9 cellular contexts compared by ENCODE assay signal in genomic region chr22:50672471-50673230, GRCh38. TPM values are rescaled to one million over a fixed set of nuclear protein-coding genes. Genes with fewer than 3 reads are reported as not detected.
DNase-seq lines count a peak whose midpoint lies in the region; ATAC-seq and TF ChIP-seq lines count a peak whose summit lies in the region.
"Had no signal": no experiment of that assay in that cellular context is flagged by ENCODE, and none has a peak within 500 bp of the region (broad histone marks: within the 10 kb centered on the region; RNA-seq: fewer than 3 reads in every experiment).

TSS of gene SHANK3 (plus strand) at chr22:50672823.

- POLR2A ChIA-PET in activated CD4-positive, alpha-beta T cell treated with anti-CD3 and anti-CD28 coated beads for 36 hours (lab: Charles Lee), result no interaction called here
- POLR2A ChIA-PET in activated CD4-positive, alpha-beta T cell treated with anti-CD3 and anti-CD28 coated beads, Interleukin-2, amount 10 ng/mL, durations not matched to agents 7 days and 5 days (lab: Charles Lee), result no interaction called here

- intact Hi-C loops in activated CD4-positive, alpha-beta T cell treated with anti-CD3 and anti-CD28 coated beads for 36 hours (cut with DNase I, micrococcal nuclease), result loop anchor here in 1 of 2 experiments (5.0 kb wide), 1 partner anchor 45 kb away; the partner anchor contains the start of gene ARSA
- intact Hi-C loops in tibial artery (cut with DNase I; ENCODE audit: low total_unique reads), result no loop called here

- peak within 1 kb of the TSS; percentile 60 for H3K4me3 ChIP-seq in coronary artery
- peak within 1 kb of the TSS; percentile 37 to 48 for H3K4me3 ChIP-seq in tibial artery
- H3K4me3 ChIP-seq: GM23248 had no signal

- H3K4me1 Mint-ChIP-seq in activated CD4-positive, alpha-beta T cell treated with anti-CD3 and anti-CD28 coated beads for 36 hours, result peaks cover 5% of the 10 kb centered on the region
- peaks cover 9% of the 10 kb centered on the region for H3K4me1 Mint-ChIP-seq in activated CD4-positive, alpha-beta T cell treated with anti-CD3 and anti-CD28 coated beads, Interleukin-2, amount 10 ng/mL, durations not matched to agents 7 days and 5 days

- H3K9me3 ChIP-seq in tibial artery, result no peaks in the 10 kb centered on the region

- CTCF ChIA-PET in activated CD4-positive, alpha-beta T cell treated with anti-CD3 and anti-CD28 coated beads for 36 hours (lab: Charles Lee), result interaction anchor here (1.3 kb wide), 1 partner anchor 19 kb away, joined by 3 read pairs; no protein-coding TSS in a partner anchor
- CTCF ChIA-PET in activated CD4-positive, alpha-beta T cell treated with anti-CD3 and anti-CD28 coated beads, Interleukin-2, amount 10 ng/mL, durations not matched to agents 7 days and 5 days (lab: Charles Lee), result interaction anchor here (0.6 kb wide), 1 partner anchor 53 kb away, joined by 3 read pairs; no protein-coding TSS in a partner anchor

- H3K27me3 Mint-ChIP-seq in activated CD4-positive, alpha-beta T cell treated with anti-CD3 and anti-CD28 coated beads for 36 hours, result peaks cover 32% of the 10 kb centered on the region
- peaks cover 53% of the 10 kb centered on the region for H3K27me3 Mint-ChIP-seq in activated CD4-positive, alpha-beta T cell treated with anti-CD3 and anti-CD28 coated beads, Interleukin-2, amount 10 ng/mL, durations not matched to agents 7 days and 5 days

- H3K27ac ChIP-seq in coronary artery (peak within 1 kb of the TSS in 1 of 2 donors; percentile 71), tibial artery (no peak within 1 kb of the TSS)
- H3K27ac ChIP-seq: GM23248 had no signal

- H3K36me3 ChIP-seq in tibial artery, result no peaks in the 10 kb centered on the region

- ATAC-seq in activated CD4-positive, alpha-beta T cell treated with anti-CD3 and anti-CD28 coated beads for 36 hours, result no peak
- no peak for ATAC-seq in HG03469 (IDR thresholded peaks at IDR 0.05; ENCODE audit: unreplicated experiment)

- TF ChIP-seq CTCF in coronary artery (IDR thresholded peaks at IDR 0.05) (no peak), tibial artery (IDR thresholded peaks at IDR 0.05) (no peak)

- peaks cover 0 to 69% of the 10 kb centered on the region in 2 donors for H3K27me3 ChIP-seq in tibial artery

- no peaks in the 10 kb centered on the region for H3K36me3 Mint-ChIP-seq in activated CD4-positive, alpha-beta T cell treated with anti-CD3 and anti-CD28 coated beads for 36 hours (ENCODE audit: low read depth)
- H3K36me3 Mint-ChIP-seq in activated CD4-positive, alpha-beta T cell treated with anti-CD3 and anti-CD28 coated beads, Interleukin-2, amount 10 ng/mL, durations not matched to agents 7 days and 5 days (ENCODE audit: low read depth), result no peaks in the 10 kb centered on the region

- no peak for DNase-seq in activated CD4-positive, alpha-beta T cell treated with anti-CD3 and anti-CD28 coated beads for 36 hours
- DNase-seq in activated CD4-positive, alpha-beta T cell treated with anti-CD3 and anti-CD28 coated beads, Interleukin-2, amount 10 ng/mL, durations not matched to agents 7 days and 5 days, result no peak
- DNase-seq in coronary artery (ENCODE audit: low spot score) (peak; percentile 74), lung microvascular endothelial cell (ENCODE audit: low read depth in 2 of 2) (peak; percentile 91 to 95), tibial artery (peak in 1 of 2 donors; percentile 28), NCI-H510A treated with DMSO at 0.1 percent for 48 hours (lab: John Stamatoyannopoulos, UW) (no peak), middle frontal gyrus (ENCODE audit: extremely low spot score, low spot score) (no peak)

- no peak within 1 kb of the TSS for H3K27ac Mint-ChIP-seq in activated CD4-positive, alpha-beta T cell treated with anti-CD3 and anti-CD28 coated beads for 36 hours
- no peak within 1 kb of the TSS for H3K27ac Mint-ChIP-seq in activated CD4-positive, alpha-beta T cell treated with anti-CD3 and anti-CD28 coated beads, Interleukin-2, amount 10 ng/mL, durations not matched to agents 7 days and 5 days

- H3K4me1 ChIP-seq in tibial artery, result peaks cover 0 to 18% (median 15%) of the 10 kb centered on the region in 4 donors

- H3K4me3 Mint-ChIP-seq in activated CD4-positive, alpha-beta T cell treated with anti-CD3 and anti-CD28 coated beads for 36 hours, result peak within 1 kb of the TSS; percentile 3
- H3K4me3 Mint-ChIP-seq in activated CD4-positive, alpha-beta T cell treated with anti-CD3 and anti-CD28 coated beads, Interleukin-2, amount 10 ng/mL, durations not matched to agents 7 days and 5 days, result no peak within 1 kb of the TSS

- H3K9me3 Mint-ChIP-seq in activated CD4-positive, alpha-beta T cell treated with anti-CD3 and anti-CD28 coated beads for 36 hours (ENCODE audit: low read depth), result no peaks in the 10 kb centered on the region
- no peaks in the 10 kb centered on the region for H3K9me3 Mint-ChIP-seq in activated CD4-positive, alpha-beta T cell treated with anti-CD3 and anti-CD28 coated beads, Interleukin-2, amount 10 ng/mL, durations not matched to agents 7 days and 5 days

RNA-seq across cellular contexts. Expression of gene SHANK3, which starts in this region (rescaled TPM):
- under 1 TPM; 0.14 to 0.16 TPM for total RNA-seq in activated CD4-positive, alpha-beta T cell treated with anti-CD3 and anti-CD28 coated beads for 36 hours
- under 1 TPM; 0.02 to 0.04 TPM for total RNA-seq in activated CD4-positive, alpha-beta T cell treated with anti-CD3 and anti-CD28 coated beads, Interleukin-2, amount 10 ng/mL, durations not matched to agents 7 days and 5 days
- total RNA-seq in lung microvascular endothelial cell, result 7.6 and 11.5 TPM in 2 replicates

Comparison
In these comparisons a context has a peak if more than half of its experiments do, and no peak if none do; other contexts are left out.
1. DNase-seq: peak in coronary artery (single experiment) and lung microvascular endothelial cell (2 of 2); none in activated CD4-positive, alpha-beta T cell treated with anti-CD3 and anti-CD28 coated beads for 36 hours (single experiment), activated CD4-positive, alpha-beta T cell treated with anti-CD3 and anti-CD28 coated beads, Interleukin-2, amount 10 ng/mL, durations not matched to agents 7 days and 5 days (single experiment), NCI-H510A treated with DMSO at 0.1 percent for 48 hours (single experiment) and middle frontal gyrus (single experiment).